9 cellular contexts compared by ENCODE assay signal in the genomic region with DNA sequence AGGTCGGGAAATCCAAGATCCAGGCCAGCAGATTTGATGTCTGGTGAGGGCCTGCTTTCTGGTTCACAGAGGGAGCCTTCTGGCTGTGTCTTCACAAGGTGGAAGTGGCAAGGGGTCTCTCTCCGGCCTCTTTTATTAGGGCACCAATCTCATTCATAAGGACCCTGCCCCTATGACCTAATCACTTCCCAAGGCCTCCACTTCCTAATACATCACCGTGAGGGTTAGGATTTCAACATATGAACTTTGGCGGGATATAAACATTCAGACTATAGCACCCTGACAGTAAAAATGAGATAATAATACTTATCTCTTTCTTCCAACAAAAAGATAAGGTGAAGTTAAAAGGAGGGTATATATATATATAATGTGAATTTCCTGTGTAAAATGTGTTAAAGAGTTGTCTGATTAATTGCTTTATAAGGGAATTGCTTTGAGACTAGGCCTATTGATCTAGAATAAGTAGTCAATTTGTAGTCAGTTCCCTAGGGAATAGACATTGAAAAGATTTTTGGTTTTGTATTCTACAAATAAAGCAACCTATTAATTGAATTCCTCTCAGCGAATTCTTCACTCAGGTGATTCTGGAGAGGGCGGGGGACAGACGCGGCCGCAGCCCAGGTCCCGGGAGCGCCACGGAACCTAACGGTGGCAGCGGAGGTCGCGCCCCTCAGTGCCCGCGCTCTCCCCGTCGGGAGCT. TPM values are rescaled to one million over a fixed set of nuclear protein-coding genes. Genes with fewer than 3 reads are reported as not detected.
DNase-seq lines count a peak whose midpoint lies in the region; ATAC-seq and TF ChIP-seq lines count a peak whose summit lies in the region.
"Had no signal": no experiment of that assay in that cellular context is flagged by ENCODE, and none has a peak within 500 bp of the region (broad histone marks: within the 10 kb centered on the region; RNA-seq: fewer than 3 reads in every experiment).

No MANE protein-coding gene starts in this region.

- H3K4me1 Mint-ChIP-seq in activated naive CD4-positive, alpha-beta T cell treated with anti-CD3 and anti-CD28 coated beads, Interleukin-2, amount 50 U/mL, for 24 hours = peaks cover 14% of the 10 kb centered on the region
- peaks cover 36% of the 10 kb centered on the region for H3K4me1 Mint-ChIP-seq in brain

- peak overlapping the region; percentile 96 for H3K9ac ChIP-seq in mesenchymal stem cell (ENCODE audit: low read length)

- WGBS in mesenchymal stem cell = 19% methylated on average over 14 of the region's 20 CpGs
- WGBS in urinary bladder = 19% methylated on average over 20 of the region's 20 CpGs

- H2BK12ac ChIP-seq in mesenchymal stem cell (ENCODE audit: low read length in 2 of 2) = peak overlapping the region in 1 of 2 experiments; percentile 12

- H3K18ac ChIP-seq in mesenchymal stem cell (ENCODE audit: low read depth in 1 of 2, low read length in 2 of 2) = peak overlapping the region; percentile 31 to 73

- peak overlapping the region; percentile 73 for H4K91ac ChIP-seq in mesenchymal stem cell (ENCODE audit: low read length)

- no peak overlapping the region for H2AK5ac ChIP-seq in mesenchymal stem cell (ENCODE audit: low read length, severe bottlenecking)

- in situ Hi-C loops in GM13977 (cut with MboI; ENCODE audit: low pct_unique_long_range_greater_than_20kb, low sequenced_read_pairs, unreplicated experiment) = no loop called here

- H3K9me3 Mint-ChIP-seq in activated naive CD4-positive, alpha-beta T cell treated with anti-CD3 and anti-CD28 coated beads, Interleukin-2, amount 50 U/mL, for 24 hours = no peaks in the 10 kb centered on the region
- H3K9me3 Mint-ChIP-seq in activated naive CD4-positive, alpha-beta T cell treated with anti-CD3 and anti-CD28 coated beads, Interleukin-2, amount 50 U/mL, for 72 hours = no peaks in the 10 kb centered on the region
- H3K9me3 Mint-ChIP-seq in brain = peaks cover 0 to 3% (median 0%) of the 10 kb centered on the region in 5 experiments

- no peaks in the 10 kb centered on the region for H3K27me3 ChIP-seq in mesenchymal stem cell (ENCODE audit: control insufficient read depth in 1 of 2, insufficient read depth in 1 of 2, low read length in 2 of 2)

- no peak overlapping the region for H2BK5ac ChIP-seq in mesenchymal stem cell (ENCODE audit: low read depth, low read length, poor library complexity, severe bottlenecking)

- H3K4me3 Mint-ChIP-seq in activated naive CD4-positive, alpha-beta T cell treated with anti-CD3 and anti-CD28 coated beads, Interleukin-2, amount 50 U/mL, for 24 hours = peak overlapping the region; percentile 70
- peak overlapping the region; percentile 77 to 87 (median 80) for H3K4me3 Mint-ChIP-seq in brain

- H3K9me3 ChIP-seq in mesenchymal stem cell (ENCODE audit: control insufficient read depth, low read length) = no peaks in the 10 kb centered on the region

- peak overlapping the region; percentile 76 to 97 for H3K4me3 ChIP-seq in mesenchymal stem cell (ENCODE audit: insufficient read depth in 1 of 2, low read depth in 1 of 2, low read length in 2 of 2)
- peak overlapping the region; percentile 89 for H3K4me3 ChIP-seq in urinary bladder (ENCODE audit: low read depth, low read length)

- H3K27ac Mint-ChIP-seq in activated naive CD4-positive, alpha-beta T cell treated with anti-CD3 and anti-CD28 coated beads, Interleukin-2, amount 50 U/mL, for 24 hours = no peak overlapping the region
- no peak overlapping the region for H3K27ac Mint-ChIP-seq in activated naive CD4-positive, alpha-beta T cell treated with anti-CD3 and anti-CD28 coated beads, Interleukin-2, amount 50 U/mL, for 72 hours
- peak overlapping the region in 1 of 5 experiments; percentile 90 for H3K27ac Mint-ChIP-seq in brain

- peak overlapping the region; percentile 55 for H4K8ac ChIP-seq in mesenchymal stem cell (ENCODE audit: low read length)

- no peak overlapping the region for H3K27ac ChIP-seq in mesenchymal stem cell (ENCODE audit: low read length, poor library complexity, severe bottlenecking)
- H3K27ac ChIP-seq in urinary bladder (ENCODE audit: low read depth) = peak overlapping the region; percentile 99

- DNase-seq in activated naive CD4-positive, alpha-beta T cell treated with anti-CD3 and anti-CD28 coated beads, Interleukin-2, amount 50 U/mL, for 72 hours (ENCODE audit: low spot score in 2 of 2) = no peak
- DNase-seq in mesenchymal stem cell (no peak), GM13977 (ENCODE audit: low spot score) (no peak), RKO (ENCODE audit: low spot score) (no peak)
- DNase-seq: Karpas-422 had no signal

- no peak overlapping the region for H3K14ac ChIP-seq in mesenchymal stem cell (ENCODE audit: low read length in 2 of 2)

- H3K4ac ChIP-seq in mesenchymal stem cell (ENCODE audit: low read depth in 1 of 2, low read length in 2 of 2) = peak overlapping the region in 1 of 2 experiments; percentile 34

- H2BK15ac ChIP-seq in mesenchymal stem cell (ENCODE audit: low read depth, poor library complexity, severe bottlenecking) = peak overlapping the region; percentile 94

- H2BK120ac ChIP-seq in mesenchymal stem cell (ENCODE audit: low read depth, low read length) = no peak overlapping the region

- H3K4me1 ChIP-seq in mesenchymal stem cell (ENCODE audit: control insufficient read depth, insufficient read depth, low read depth, low read length) (peaks cover 5% of the 10 kb centered on the region), urinary bladder (ENCODE audit: insufficient read depth) (peaks cover 4% of the 10 kb centered on the region)

- no peak for TF ChIP-seq CTCF in brain (conservative IDR thresholded peaks at IDR 0.05)
- TF ChIP-seq CTCF in GM13977 (IDR thresholded peaks at IDR 0.05; ENCODE audit: extremely low read depth, insufficient read depth, missing control alignments) = no peak

- peaks cover 0 to 25% of the 10 kb centered on the region in 2 experiments for H3K36me3 ChIP-seq in mesenchymal stem cell (ENCODE audit: control insufficient read depth in 1 of 2, insufficient read depth in 2 of 2, low read depth in 1 of 2, low read length in 2 of 2)
- no peaks in the 10 kb centered on the region for H3K36me3 ChIP-seq in urinary bladder (ENCODE audit: insufficient read depth)

- H3K27me3 Mint-ChIP-seq in activated naive CD4-positive, alpha-beta T cell treated with anti-CD3 and anti-CD28 coated beads, Interleukin-2, amount 50 U/mL, for 24 hours = peaks cover 25% of the 10 kb centered on the region
- peaks cover 65% of the 10 kb centered on the region for H3K27me3 Mint-ChIP-seq in brain

- H3K36me3 Mint-ChIP-seq in activated naive CD4-positive, alpha-beta T cell treated with anti-CD3 and anti-CD28 coated beads, Interleukin-2, amount 50 U/mL, for 24 hours = no peaks in the 10 kb centered on the region
- no peaks in the 10 kb centered on the region for H3K36me3 Mint-ChIP-seq in activated naive CD4-positive, alpha-beta T cell treated with anti-CD3 and anti-CD28 coated beads, Interleukin-2, amount 50 U/mL, for 72 hours
- no peaks in the 10 kb centered on the region for H3K36me3 Mint-ChIP-seq in brain

- no peak for ATAC-seq in activated naive CD4-positive, alpha-beta T cell treated with anti-CD3 and anti-CD28 coated beads, Interleukin-2, amount 50 U/mL, for 72 hours
- ATAC-seq in HG03196 (IDR thresholded peaks at IDR 0.05; ENCODE audit: unreplicated experiment) = no peak

- H3K4me2 ChIP-seq in mesenchymal stem cell (ENCODE audit: low read length, poor library complexity, severe bottlenecking) = peak overlapping the region; percentile 90

- H3K23ac ChIP-seq in mesenchymal stem cell (ENCODE audit: low read length in 2 of 2) = no peak overlapping the region

- H2AFZ ChIP-seq in mesenchymal stem cell (ENCODE audit: low read depth, low read length) = no peak overlapping the region

- peaks cover 8% of the 10 kb centered on the region for H3K79me1 ChIP-seq in mesenchymal stem cell (replicated peaks; ENCODE audit: low read length, poor library complexity, severe bottlenecking)

RNA-seq across cellular contexts. Expression of a gene that starts 0.5 kb away (rescaled TPM):
- 1 to 10 TPM; 1.6 to 8.9 TPM for total RNA-seq in activated naive CD4-positive, alpha-beta T cell treated with anti-CD3 and anti-CD28 coated beads, Interleukin-2, amount 50 U/mL, for 72 hours
- polyA plus RNA-seq in brain (ENCODE audit: insufficient read depth, low read depth, low replicate concordance) (30.6 TPM), urinary bladder (427 TPM)
- 172 TPM for polyA plus RNA-seq in mesenchymal stem cell (2013, experiment 1 of 2)
- polyA plus RNA-seq in mesenchymal stem cell (2013, experiment 2 of 2) = 175 TPM
- 81.3 TPM for total RNA-seq in urinary bladder
